ENCODE assay signal across 1 cellular context in the genomic region with DNA sequence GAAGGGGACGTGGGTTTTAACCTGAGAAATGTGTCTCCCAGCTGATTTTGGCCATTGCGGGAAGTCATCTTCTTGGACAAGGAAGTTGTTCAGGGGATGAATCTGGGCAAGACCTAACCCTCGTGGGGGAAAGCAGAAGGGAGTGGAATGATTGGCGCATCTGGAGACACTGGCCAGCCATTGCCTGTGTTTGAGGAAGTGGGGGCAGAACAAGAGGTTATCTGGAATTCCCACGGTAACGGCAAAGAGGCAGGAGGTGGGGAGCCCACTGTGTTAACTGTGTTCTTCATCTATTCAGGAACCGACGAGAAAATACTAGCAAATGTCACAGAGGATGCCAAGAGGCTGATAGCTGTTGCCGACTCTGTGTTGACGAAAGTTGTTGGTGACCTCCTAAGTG.
TF ChIP-seq lines count a peak whose summit lies in the region.

No MANE protein-coding gene starts in this region.

TF ChIP-seq in K562, 482 proteins besides CTCF, POLR2A, EP300 and RAD21 (continued from another document):
- TF ChIP-seq, protein P1, sequence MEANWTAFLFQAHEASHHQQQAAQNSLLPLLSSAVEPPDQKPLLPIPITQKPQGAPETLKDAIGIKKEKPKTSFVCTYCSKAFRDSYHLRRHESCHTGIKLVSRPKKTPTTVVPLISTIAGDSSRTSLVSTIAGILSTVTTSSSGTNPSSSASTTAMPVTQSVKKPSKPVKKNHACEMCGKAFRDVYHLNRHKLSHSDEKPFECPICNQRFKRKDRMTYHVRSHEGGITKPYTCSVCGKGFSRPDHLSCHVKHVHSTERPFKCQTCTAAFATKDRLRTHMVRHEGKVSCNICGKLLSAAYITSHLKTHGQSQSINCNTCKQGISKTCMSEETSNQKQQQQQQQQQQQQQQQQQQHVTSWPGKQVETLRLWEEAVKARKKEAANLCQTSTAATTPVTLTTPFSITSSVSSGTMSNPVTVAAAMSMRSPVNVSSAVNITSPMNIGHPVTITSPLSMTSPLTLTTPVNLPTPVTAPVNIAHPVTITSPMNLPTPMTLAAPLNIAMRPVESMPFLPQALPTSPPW (CRISPR knock-in tag; IDR thresholded peaks at IDR 0.05): peak; percentile 36; the same call in 1 of the 2 replicates
- TF ChIP-seq POLR2B (IDR thresholded peaks at IDR 0.05; ENCODE audit: low read depth, partially characterized antibody) (no peak), YBX1 (IDR thresholded peaks at IDR 0.05) (no peak), RBBP5 (IDR thresholded peaks at IDR 0.05; ENCODE audit: borderline replicate concordance, insufficient read depth, low read length, poor library complexity, severe bottlenecking) (no peak), SETDB1 (IDR thresholded peaks at IDR 0.05; ENCODE audit: low read length) (no peak), BRD9 (IDR thresholded peaks at IDR 0.05; ENCODE audit: low read depth, partially characterized antibody) (no peak), TAF15 (IDR thresholded peaks at IDR 0.05; ENCODE audit: low read depth, low read length) (no peak), TCF3 (CRISPR knock-in tag; IDR thresholded peaks at IDR 0.05) (no peak), HMGN3 (IDR thresholded peaks at IDR 0.05; ENCODE audit: borderline replicate concordance, extremely low read depth, insufficient read length, low read depth, low read length) (no peak), LCOR (CRISPR knock-in tag; IDR thresholded peaks at IDR 0.05) (no peak), HDAC1 (IDR thresholded peaks at IDR 0.05) (peak in 1 of 2 experiments; percentile 14; a peak in 1 of 4 replicates), ZNF76 (CRISPR knock-in tag; IDR thresholded peaks at IDR 0.05; ENCODE audit: borderline replicate concordance) (no peak), ETV6 (IDR thresholded peaks at IDR 0.05; ENCODE audit: borderline replicate concordance in 1 of 2, low read depth in 2 of 2, low read length in 1 of 2) (no peak), ETV6 (CRISPR knock-in tag; IDR thresholded peaks at IDR 0.05; ENCODE audit: borderline replicate concordance) (no peak), ZNF174 (CRISPR knock-in tag; IDR thresholded peaks at IDR 0.05) (no peak), ZNF561 (CRISPR knock-in tag; conservative IDR thresholded peaks at IDR 0.05) (no peak), SPI1 (IDR thresholded peaks at IDR 0.05; ENCODE audit: borderline replicate concordance, low read depth, low read length) (peak; percentile 94), CXXC5 (CRISPR knock-in tag; IDR thresholded peaks at IDR 0.05) (no peak), TEAD1 (CRISPR knock-in tag; IDR thresholded peaks at IDR 0.05) (no peak), CHD1 (IDR thresholded peaks at IDR 0.05; ENCODE audit: low read length) (no peak), CREBBP (IDR thresholded peaks at IDR 0.05; ENCODE audit: low read depth, low read length) (no peak), SNIP1 (IDR thresholded peaks at IDR 0.05; ENCODE audit: low read depth) (no peak), ETV5 (CRISPR knock-in tag; IDR thresholded peaks at IDR 0.05; ENCODE audit: low read depth) (no peak), E2F3 (CRISPR knock-in tag; IDR thresholded peaks at IDR 0.05) (no peak), CBX3 (IDR thresholded peaks at IDR 0.05; ENCODE audit: borderline replicate concordance in 1 of 2, low read length in 2 of 2) (no peak), GATAD2B (IDR thresholded peaks at IDR 0.05; ENCODE audit: borderline replicate concordance) (no peak), TCFL5 (CRISPR knock-in tag; conservative IDR thresholded peaks at IDR 0.05) (no peak)
- TF ChIP-seq, protein P2, sequence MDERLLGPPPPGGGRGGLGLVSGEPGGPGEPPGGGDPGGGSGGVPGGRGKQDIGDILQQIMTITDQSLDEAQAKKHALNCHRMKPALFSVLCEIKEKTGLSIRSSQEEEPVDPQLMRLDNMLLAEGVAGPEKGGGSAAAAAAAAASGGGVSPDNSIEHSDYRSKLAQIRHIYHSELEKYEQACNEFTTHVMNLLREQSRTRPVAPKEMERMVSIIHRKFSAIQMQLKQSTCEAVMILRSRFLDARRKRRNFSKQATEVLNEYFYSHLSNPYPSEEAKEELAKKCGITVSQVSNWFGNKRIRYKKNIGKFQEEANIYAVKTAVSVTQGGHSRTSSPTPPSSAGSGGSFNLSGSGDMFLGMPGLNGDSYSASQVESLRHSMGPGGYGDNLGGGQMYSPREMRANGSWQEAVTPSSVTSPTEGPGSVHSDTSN (CRISPR knock-in tag; IDR thresholded peaks at IDR 0.05; ENCODE audit: low read depth): no peak
- TF ChIP-seq, protein P2 (tag; conservative IDR thresholded peaks at IDR 0.05; ENCODE audit: low read depth): no peak
- TF ChIP-seq, protein P3, sequence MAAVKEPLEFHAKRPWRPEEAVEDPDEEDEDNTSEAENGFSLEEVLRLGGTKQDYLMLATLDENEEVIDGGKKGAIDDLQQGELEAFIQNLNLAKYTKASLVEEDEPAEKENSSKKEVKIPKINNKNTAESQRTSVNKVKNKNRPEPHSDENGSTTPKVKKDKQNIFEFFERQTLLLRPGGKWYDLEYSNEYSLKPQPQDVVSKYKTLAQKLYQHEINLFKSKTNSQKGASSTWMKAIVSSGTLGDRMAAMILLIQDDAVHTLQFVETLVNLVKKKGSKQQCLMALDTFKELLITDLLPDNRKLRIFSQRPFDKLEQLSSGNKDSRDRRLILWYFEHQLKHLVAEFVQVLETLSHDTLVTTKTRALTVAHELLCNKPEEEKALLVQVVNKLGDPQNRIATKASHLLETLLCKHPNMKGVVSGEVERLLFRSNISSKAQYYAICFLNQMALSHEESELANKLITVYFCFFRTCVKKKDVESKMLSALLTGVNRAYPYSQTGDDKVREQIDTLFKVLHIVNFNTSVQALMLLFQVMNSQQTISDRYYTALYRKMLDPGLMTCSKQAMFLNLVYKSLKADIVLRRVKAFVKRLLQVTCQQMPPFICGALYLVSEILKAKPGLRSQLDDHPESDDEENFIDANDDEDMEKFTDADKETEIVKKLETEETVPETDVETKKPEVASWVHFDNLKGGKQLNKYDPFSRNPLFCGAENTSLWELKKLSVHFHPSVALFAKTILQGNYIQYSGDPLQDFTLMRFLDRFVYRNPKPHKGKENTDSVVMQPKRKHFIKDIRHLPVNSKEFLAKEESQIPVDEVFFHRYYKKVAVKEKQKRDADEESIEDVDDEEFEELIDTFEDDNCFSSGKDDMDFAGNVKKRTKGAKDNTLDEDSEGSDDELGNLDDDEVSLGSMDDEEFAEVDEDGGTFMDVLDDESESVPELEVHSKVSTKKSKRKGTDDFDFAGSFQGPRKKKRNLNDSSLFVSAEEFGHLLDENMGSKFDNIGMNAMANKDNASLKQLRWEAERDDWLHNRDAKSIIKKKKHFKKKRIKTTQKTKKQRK (IDR thresholded peaks at IDR 0.05; ENCODE audit: borderline replicate concordance, low read depth, low read length): no peak
- TF ChIP-seq, protein P4, sequence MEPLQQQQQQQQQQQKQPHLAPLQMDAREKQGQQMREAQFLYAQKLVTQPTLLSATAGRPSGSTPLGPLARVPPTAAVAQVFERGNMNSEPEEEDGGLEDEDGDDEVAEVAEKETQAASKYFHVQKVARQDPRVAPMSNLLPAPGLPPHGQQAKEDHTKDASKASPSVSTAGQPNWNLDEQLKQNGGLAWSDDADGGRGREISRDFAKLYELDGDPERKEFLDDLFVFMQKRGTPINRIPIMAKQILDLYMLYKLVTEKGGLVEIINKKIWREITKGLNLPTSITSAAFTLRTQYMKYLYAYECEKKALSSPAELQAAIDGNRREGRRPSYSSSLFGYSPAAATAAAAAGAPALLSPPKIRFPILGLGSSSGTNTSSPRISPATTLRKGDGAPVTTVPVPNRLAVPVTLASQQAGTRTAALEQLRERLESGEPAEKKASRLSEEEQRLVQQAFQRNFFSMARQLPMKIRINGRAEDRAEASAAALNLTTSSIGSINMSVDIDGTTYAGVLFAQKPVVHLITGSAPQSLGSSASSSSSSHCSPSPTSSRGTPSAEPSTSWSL (CRISPR knock-in tag; IDR thresholded peaks at IDR 0.05; ENCODE audit: borderline replicate concordance): no peak
- TF ChIP-seq, protein P5, sequence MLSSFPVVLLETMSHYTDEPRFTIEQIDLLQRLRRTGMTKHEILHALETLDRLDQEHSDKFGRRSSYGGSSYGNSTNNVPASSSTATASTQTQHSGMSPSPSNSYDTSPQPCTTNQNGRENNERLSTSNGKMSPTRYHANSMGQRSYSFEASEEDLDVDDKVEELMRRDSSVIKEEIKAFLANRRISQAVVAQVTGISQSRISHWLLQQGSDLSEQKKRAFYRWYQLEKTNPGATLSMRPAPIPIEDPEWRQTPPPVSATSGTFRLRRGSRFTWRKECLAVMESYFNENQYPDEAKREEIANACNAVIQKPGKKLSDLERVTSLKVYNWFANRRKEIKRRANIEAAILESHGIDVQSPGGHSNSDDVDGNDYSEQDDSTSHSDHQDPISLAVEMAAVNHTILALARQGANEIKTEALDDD (IDR thresholded peaks at IDR 0.05): no peak
- TF ChIP-seq, protein P6, sequence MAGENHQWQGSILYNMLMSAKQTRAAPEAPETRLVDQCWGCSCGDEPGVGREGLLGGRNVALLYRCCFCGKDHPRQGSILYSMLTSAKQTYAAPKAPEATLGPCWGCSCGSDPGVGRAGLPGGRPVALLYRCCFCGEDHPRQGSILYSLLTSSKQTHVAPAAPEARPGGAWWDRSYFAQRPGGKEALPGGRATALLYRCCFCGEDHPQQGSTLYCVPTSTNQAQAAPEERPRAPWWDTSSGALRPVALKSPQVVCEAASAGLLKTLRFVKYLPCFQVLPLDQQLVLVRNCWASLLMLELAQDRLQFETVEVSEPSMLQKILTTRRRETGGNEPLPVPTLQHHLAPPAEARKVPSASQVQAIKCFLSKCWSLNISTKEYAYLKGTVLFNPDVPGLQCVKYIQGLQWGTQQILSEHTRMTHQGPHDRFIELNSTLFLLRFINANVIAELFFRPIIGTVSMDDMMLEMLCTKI (IDR thresholded peaks at IDR 0.05; ENCODE audit: partially characterized antibody): no peak
- TF ChIP-seq, protein P7, sequence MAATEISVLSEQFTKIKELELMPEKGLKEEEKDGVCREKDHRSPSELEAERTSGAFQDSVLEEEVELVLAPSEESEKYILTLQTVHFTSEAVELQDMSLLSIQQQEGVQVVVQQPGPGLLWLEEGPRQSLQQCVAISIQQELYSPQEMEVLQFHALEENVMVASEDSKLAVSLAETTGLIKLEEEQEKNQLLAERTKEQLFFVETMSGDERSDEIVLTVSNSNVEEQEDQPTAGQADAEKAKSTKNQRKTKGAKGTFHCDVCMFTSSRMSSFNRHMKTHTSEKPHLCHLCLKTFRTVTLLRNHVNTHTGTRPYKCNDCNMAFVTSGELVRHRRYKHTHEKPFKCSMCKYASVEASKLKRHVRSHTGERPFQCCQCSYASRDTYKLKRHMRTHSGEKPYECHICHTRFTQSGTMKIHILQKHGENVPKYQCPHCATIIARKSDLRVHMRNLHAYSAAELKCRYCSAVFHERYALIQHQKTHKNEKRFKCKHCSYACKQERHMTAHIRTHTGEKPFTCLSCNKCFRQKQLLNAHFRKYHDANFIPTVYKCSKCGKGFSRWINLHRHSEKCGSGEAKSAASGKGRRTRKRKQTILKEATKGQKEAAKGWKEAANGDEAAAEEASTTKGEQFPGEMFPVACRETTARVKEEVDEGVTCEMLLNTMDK (IDR thresholded peaks at IDR 0.05; ENCODE audit: borderline replicate concordance, insufficient read depth, low read depth, low read length, poor library complexity, severe bottlenecking): no peak
- TF ChIP-seq, protein P8, sequence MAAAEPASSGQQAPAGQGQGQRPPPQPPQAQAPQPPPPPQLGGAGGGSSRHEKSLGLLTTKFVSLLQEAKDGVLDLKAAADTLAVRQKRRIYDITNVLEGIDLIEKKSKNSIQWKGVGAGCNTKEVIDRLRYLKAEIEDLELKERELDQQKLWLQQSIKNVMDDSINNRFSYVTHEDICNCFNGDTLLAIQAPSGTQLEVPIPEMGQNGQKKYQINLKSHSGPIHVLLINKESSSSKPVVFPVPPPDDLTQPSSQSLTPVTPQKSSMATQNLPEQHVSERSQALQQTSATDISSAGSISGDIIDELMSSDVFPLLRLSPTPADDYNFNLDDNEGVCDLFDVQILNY (CRISPR knock-in tag; IDR thresholded peaks at IDR 0.05): no peak
